ENCODE assay signal across 8 cellular contexts in genomic region chr6:62452586-62452985, GRCh38.
"Had no signal": no experiment of that assay in that cellular context is flagged by ENCODE, and none has a peak within 500 bp of the region (broad histone marks: within the 10 kb centered on the region; RNA-seq: fewer than 3 reads in every experiment).

No MANE protein-coding gene starts in this region.

- H3K27me3 Mint-ChIP-seq: IgD-negative memory B cell had no signal

- H3K4me2 ChIP-seq: GM23338 had no signal

- H3K4me3 ChIP-seq: GM23338 had no signal

- DNase-seq: H9, HCEC 1CT had no signal

- ATAC-seq: GM23338, HepG2 had no signal

- H3K27ac Mint-ChIP-seq: GM23338, H9, IgD-negative memory B cell had no signal

- H2AFZ ChIP-seq: GM23338 had no signal

- H3K9me3 Mint-ChIP-seq: H9 had no signal

- H3K27ac ChIP-seq: HL-60 had no signal

- FAIRE-seq: H1, H54, HepG2 had no signal

- H3K36me3 Mint-ChIP-seq: IgD-negative memory B cell had no signal

- H3K4me3 Mint-ChIP-seq: GM23338, H9, IgD-negative memory B cell had no signal
